ENCODE assay signal across 1 cellular context in genomic region chr19:3049089-3049488, GRCh38.
TF ChIP-seq lines count a peak whose summit lies in the region.

No MANE protein-coding gene starts in this region.

TF ChIP-seq in H1, 55 proteins besides CTCF, POLR2A, EP300 and RAD21:
- TF ChIP-seq GABPA (IDR thresholded peaks at IDR 0.05; ENCODE audit: borderline replicate concordance, insufficient read depth, low read length) (no peak), JUN (IDR thresholded peaks at IDR 0.05; ENCODE audit: low read depth, low read length) (no peak), CHD2 (IDR thresholded peaks at IDR 0.05; ENCODE audit: low read length) (no peak), SP1 (IDR thresholded peaks at IDR 0.05; ENCODE audit: low read depth, low read length) (no peak), RNF2 (IDR thresholded peaks at IDR 0.05; ENCODE audit: borderline replicate concordance, low read depth, low read length, missing control alignments, poor library complexity, severe bottlenecking) (no peak), SIX5 (IDR thresholded peaks at IDR 0.05; ENCODE audit: low read depth, low read length) (no peak), SAP30 (IDR thresholded peaks at IDR 0.05; ENCODE audit: insufficient read depth, insufficient replicate concordance, low read length) (no peak)
